In the genomic region with DNA sequence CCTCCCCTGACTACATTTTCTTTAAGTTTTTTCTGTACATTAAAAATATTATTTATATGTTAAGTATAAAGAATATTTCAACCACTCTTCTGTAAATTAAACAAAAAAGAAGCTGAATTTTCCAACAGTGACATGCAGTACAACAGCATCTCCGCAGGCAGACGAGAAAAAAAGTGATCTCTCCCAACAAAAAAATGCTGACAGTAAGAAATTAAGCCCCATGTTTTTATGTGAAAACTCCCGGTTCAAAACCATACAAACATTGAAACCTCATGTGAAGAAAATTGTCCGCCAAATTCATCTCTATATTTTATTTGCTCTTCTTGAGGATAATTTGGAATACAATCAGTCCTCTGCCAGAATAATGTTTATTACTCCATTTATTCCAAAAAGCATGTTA, we compare ENCODE assay signal across 1 cellular context.
A peak's percentile ranks its signal among the peaks of the same experiment; 100 is the strongest.
TF ChIP-seq lines count a peak whose summit lies in the region.

No MANE protein-coding gene starts in this region.

TF ChIP-seq in HepG2, 621 proteins besides CTCF, POLR2A, EP300 and RAD21:
- TF ChIP-seq, protein P1, sequence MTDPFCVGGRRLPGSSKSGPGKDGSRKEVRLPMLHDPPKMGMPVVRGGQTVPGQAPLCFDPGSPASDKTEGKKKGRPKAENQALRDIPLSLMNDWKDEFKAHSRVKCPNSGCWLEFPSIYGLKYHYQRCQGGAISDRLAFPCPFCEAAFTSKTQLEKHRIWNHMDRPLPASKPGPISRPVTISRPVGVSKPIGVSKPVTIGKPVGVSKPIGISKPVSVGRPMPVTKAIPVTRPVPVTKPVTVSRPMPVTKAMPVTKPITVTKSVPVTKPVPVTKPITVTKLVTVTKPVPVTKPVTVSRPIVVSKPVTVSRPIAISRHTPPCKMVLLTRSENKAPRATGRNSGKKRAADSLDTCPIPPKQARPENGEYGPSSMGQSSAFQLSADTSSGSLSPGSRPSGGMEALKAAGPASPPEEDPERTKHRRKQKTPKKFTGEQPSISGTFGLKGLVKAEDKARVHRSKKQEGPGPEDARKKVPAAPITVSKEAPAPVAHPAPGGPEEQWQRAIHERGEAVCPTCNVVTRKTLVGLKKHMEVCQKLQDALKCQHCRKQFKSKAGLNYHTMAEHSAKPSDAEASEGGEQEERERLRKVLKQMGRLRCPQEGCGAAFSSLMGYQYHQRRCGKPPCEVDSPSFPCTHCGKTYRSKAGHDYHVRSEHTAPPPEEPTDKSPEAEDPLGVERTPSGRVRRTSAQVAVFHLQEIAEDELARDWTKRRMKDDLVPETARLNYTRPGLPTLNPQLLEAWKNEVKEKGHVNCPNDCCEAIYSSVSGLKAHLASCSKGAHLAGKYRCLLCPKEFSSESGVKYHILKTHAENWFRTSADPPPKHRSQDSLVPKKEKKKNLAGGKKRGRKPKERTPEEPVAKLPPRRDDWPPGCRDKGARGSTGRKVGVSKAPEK (CRISPR knock-in tag; IDR thresholded peaks at IDR 0.05; ENCODE audit: borderline replicate concordance): no peak
- peak; percentile 48 to 81 for TF ChIP-seq MAFK (conservative IDR thresholded peaks at IDR 0.05 in 1 of 2, IDR thresholded peaks at IDR 0.05 in 1 of 2; ENCODE audit: low read length in 2 of 2)
- TF ChIP-seq MAFF (IDR thresholded peaks at IDR 0.05; ENCODE audit: low read depth, low read length): peak; percentile 67
- no peak for TF ChIP-seq ZFAT (CRISPR knock-in tag; conservative IDR thresholded peaks at IDR 0.05)
- TF ChIP-seq ATM (IDR thresholded peaks at IDR 0.05; ENCODE audit: borderline replicate concordance): no peak
- no peak for TF ChIP-seq ZNF143 (CRISPR knock-in tag; IDR thresholded peaks at IDR 0.05)
